ENCODE assay signal across 16 cellular contexts in the genomic region with DNA sequence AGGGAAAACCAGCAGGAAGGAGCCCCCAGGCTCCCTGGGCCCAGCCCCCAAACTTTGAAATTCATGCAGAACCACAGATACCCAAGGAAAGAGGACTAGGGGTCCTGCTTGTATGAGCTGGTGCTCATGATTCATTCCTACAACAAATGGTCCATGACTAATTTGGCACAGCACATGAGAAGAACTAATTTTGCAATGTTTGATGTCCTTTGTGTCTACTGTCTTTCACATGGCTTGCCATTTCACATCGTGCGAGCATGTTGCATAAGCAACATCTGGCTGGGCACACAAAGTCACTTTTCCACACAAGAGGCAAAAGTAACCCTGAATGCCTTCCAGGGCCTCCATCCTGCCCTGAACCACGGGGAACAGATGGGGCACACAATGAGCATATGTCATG.
DNase-seq lines count a peak whose midpoint lies in the region; ATAC-seq and TF ChIP-seq lines count a peak whose summit lies in the region.
"Had no signal": no experiment of that assay in that cellular context is flagged by ENCODE, and none has a peak within 500 bp of the region (broad histone marks: within the 10 kb centered on the region; RNA-seq: fewer than 3 reads in every experiment).

No MANE protein-coding gene starts in this region.

- no peaks in the 10 kb centered on the region for H3K27me3 ChIP-seq in body of pancreas
- H3K27me3 ChIP-seq in suprapubic skin = no peaks in the 10 kb centered on the region
- H3K27me3 ChIP-seq: SJSA1 had no signal

- DNase-seq in AG10803 (ENCODE audit: low read depth) (peak; percentile 95), M059J (ENCODE audit: low read depth) (peak; percentile 46), body of pancreas (peak in 3 of 4 donors; percentile 17 to 38 (median 37)), left cardiac atrium (peak; percentile 50), GM19240 (ENCODE audit: insufficient read length, low spot score) (no peak), suprapubic skin (ENCODE audit: low spot score in 2 of 2) (no peak)
- no peak for DNase-seq in activated CD4-positive, alpha-beta T cell treated with anti-CD3 and anti-CD28 coated beads for 36 hours
- DNase-seq in NK-92 treated with Interleukin-12 subunit alpha and Interleukin-12 subunit beta, amount 100 ng/mL, for 24 hours (lab: John Stamatoyannopoulos, UW) = no peak
- DNase-seq: activated effector memory CD4-positive, alpha-beta T cell treated with Interleukin-2 at 50 U/mL for 16 hours; C1 segment of cervical spinal cord; H7; hippocampal formation; NCI-H2107 had no signal

- no peaks in the 10 kb centered on the region for H3K9me3 ChIP-seq in body of pancreas
- H3K9me3 ChIP-seq in suprapubic skin = no peaks in the 10 kb centered on the region
- H3K9me3 ChIP-seq: SJSA1 had no signal

- TF ChIP-seq POLR2A in body of pancreas (IDR thresholded peaks at IDR 0.05) (no peak), suprapubic skin (IDR thresholded peaks at IDR 0.05) (no peak)

- intact Hi-C loops in body of pancreas (cut with DNase I) = no loop called here
- intact Hi-C loops in left cardiac atrium (cut with DNase I) = no loop called here
- intact Hi-C loops in activated CD4-positive, alpha-beta T cell treated with anti-CD3 and anti-CD28 coated beads for 36 hours (cut with DNase I, micrococcal nuclease) = no loop called here

- ATAC-seq in body of pancreas (peak; percentile 37), left cardiac atrium (peak; percentile 55 to 67)
- no peak for ATAC-seq in activated CD4-positive, alpha-beta T cell treated with anti-CD3 and anti-CD28 coated beads for 36 hours

- WGBS in body of pancreas, 2 donors = 54 to 73% methylated on average over 3 of the region's 3 CpGs
- WGBS in suprapubic skin = 29% methylated on average over 3 of the region's 3 CpGs

- POLR2A ChIA-PET in activated CD4-positive, alpha-beta T cell treated with anti-CD3 and anti-CD28 coated beads for 36 hours (lab: Charles Lee) = no interaction called here

- peaks cover 5% of the 10 kb centered on the region for H3K4me1 ChIP-seq in body of pancreas
- H3K4me1 ChIP-seq in suprapubic skin = peaks cover 13% of the 10 kb centered on the region
- H3K4me1 ChIP-seq: SJSA1 had no signal

- no peak overlapping the region for H3K4me3 Mint-ChIP-seq in activated CD4-positive, alpha-beta T cell treated with anti-CD3 and anti-CD28 coated beads for 36 hours
- H3K4me3 Mint-ChIP-seq: mesothelial cell of epicardium had no signal

- no peak overlapping the region for H3K27ac Mint-ChIP-seq in activated CD4-positive, alpha-beta T cell treated with anti-CD3 and anti-CD28 coated beads for 36 hours
- H3K27ac Mint-ChIP-seq: mesothelial cell of epicardium, progenitor cell of endocrine pancreas had no signal

- no peak overlapping the region for H3K27ac ChIP-seq in body of pancreas
- H3K27ac ChIP-seq in suprapubic skin = no peak overlapping the region
- H3K27ac ChIP-seq: SJSA1 had no signal

- TF ChIP-seq CTCF in AG10803 (conservative IDR thresholded peaks at IDR 0.05; ENCODE audit: low read length) (no peak), body of pancreas (IDR thresholded peaks at IDR 0.05) (no peak), suprapubic skin (IDR thresholded peaks at IDR 0.05) (no peak)

- H3K9me3 Mint-ChIP-seq in activated CD4-positive, alpha-beta T cell treated with anti-CD3 and anti-CD28 coated beads for 36 hours (ENCODE audit: low read depth) = no peaks in the 10 kb centered on the region
- H3K9me3 Mint-ChIP-seq: mesothelial cell of epicardium had no signal

- no peaks in the 10 kb centered on the region for H3K36me3 Mint-ChIP-seq in activated CD4-positive, alpha-beta T cell treated with anti-CD3 and anti-CD28 coated beads for 36 hours (ENCODE audit: low read depth)
- H3K36me3 Mint-ChIP-seq: mesothelial cell of epicardium had no signal

- H3K4me3 ChIP-seq in AG10803 (ENCODE audit: low read length) (no peak overlapping the region), body of pancreas (no peak overlapping the region), suprapubic skin (no peak overlapping the region)
- H3K4me3 ChIP-seq: SJSA1 had no signal

- H3K4me1 Mint-ChIP-seq in activated CD4-positive, alpha-beta T cell treated with anti-CD3 and anti-CD28 coated beads for 36 hours = no peaks in the 10 kb centered on the region

- H3K27me3 Mint-ChIP-seq in activated CD4-positive, alpha-beta T cell treated with anti-CD3 and anti-CD28 coated beads for 36 hours = no peaks in the 10 kb centered on the region

- CTCF ChIA-PET in activated CD4-positive, alpha-beta T cell treated with anti-CD3 and anti-CD28 coated beads for 36 hours (lab: Charles Lee) = no interaction called here

- H3K36me3 ChIP-seq in body of pancreas (replicated peaks in 1 of 2; ENCODE audit: insufficient read depth in 1 of 2, low read depth in 2 of 2) (no peaks in the 10 kb centered on the region), suprapubic skin (no peaks in the 10 kb centered on the region)
- H3K36me3 ChIP-seq: SJSA1 had no signal

- no peak for TF ChIP-seq EP300 in suprapubic skin (IDR thresholded peaks at IDR 0.05)

Comparison
In these comparisons a context has a peak if more than half of its experiments do, and no peak if none do; other contexts are left out.
1. DNase-seq: peak in AG10803 (single experiment), M059J (single experiment), body of pancreas (3 of 4) and left cardiac atrium (single experiment); none in GM19240 (single experiment), activated CD4-positive, alpha-beta T cell treated with anti-CD3 and anti-CD28 coated beads for 36 hours (single experiment), NK-92 treated with Interleukin-12 subunit alpha and Interleukin-12 subunit beta, amount 100 ng/mL, for 24 hours (single experiment) and suprapubic skin (0 of 2).